ENCODE assay signal across 15 cellular contexts in the genomic region with DNA sequence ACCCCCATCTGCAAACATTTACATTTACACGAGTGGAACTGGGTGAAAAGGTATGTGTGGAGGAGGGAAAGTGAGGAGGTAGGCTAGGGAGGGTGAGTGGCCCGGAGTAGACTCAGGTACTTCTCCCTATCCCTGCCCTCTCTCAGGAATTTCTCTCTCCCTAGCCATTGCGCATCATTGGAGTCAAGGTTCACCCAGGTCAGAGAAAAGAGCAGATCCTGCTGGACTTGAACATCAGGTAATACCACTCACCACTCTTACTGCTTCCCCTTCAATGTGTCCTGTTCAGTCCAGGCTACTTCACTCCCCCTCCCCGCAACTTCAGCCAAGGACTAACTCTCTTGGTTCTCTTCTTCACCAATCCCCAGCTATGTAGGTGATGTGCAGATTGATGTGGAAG. TPM values are rescaled to one million over a fixed set of nuclear protein-coding genes. Genes with fewer than 3 reads are reported as not detected.
DNase-seq lines count a peak whose midpoint lies in the region; ATAC-seq, FAIRE-seq and TF ChIP-seq lines count a peak whose summit lies in the region.
"Had no signal": no experiment of that assay in that cellular context is flagged by ENCODE, and none has a peak within 500 bp of the region (broad histone marks: within the 10 kb centered on the region; RNA-seq: fewer than 3 reads in every experiment).

No MANE protein-coding gene starts in this region.

- intact Hi-C loops in naive thymus-derived CD4-positive, alpha-beta T cell (cut with micrococcal nuclease), result no loop called here

- no peak for DNase-seq in activated naive CD4-positive, alpha-beta T cell (lab: John Stamatoyannopoulos, UW)
- no peak for DNase-seq in activated CD8-positive, alpha-beta T cell treated with anti-CD3 and anti-CD28 coated beads, Interleukin-2, amount 10 ng/mL, durations not matched to agents 7 days and 5 days
- no peak for DNase-seq in naive thymus-derived CD4-positive, alpha-beta T cell
- DNase-seq in type B pancreatic cell (ENCODE audit: extremely low spot score, unreplicated experiment) (no peak), HTR-8/SVneo (ENCODE audit: insufficient read length, low spot score) (no peak)
- DNase-seq: KBM-7, left ventricle myocardium inferior, NCI-H1436, NCI-H69, nucleus accumbens, Right ventricle myocardium superior had no signal

- no peak for FAIRE-seq in HTR-8/SVneo (lab: Jason Lieb, UNC)
- FAIRE-seq: GM12878 had no signal

- peaks cover 70% of the 10 kb centered on the region for H3K4me1 Mint-ChIP-seq in activated naive CD4-positive, alpha-beta T cell treated with anti-CD3 and anti-CD28 coated beads, Interleukin-2, amount 50 U/mL, for 24 hours
- H3K4me1 Mint-ChIP-seq in activated CD8-positive, alpha-beta T cell treated with anti-CD3 and anti-CD28 coated beads, Interleukin-2, amount 10 ng/mL, durations not matched to agents 7 days and 5 days (ENCODE audit: low read depth), result peaks cover 63% of the 10 kb centered on the region
- H3K4me1 Mint-ChIP-seq in naive thymus-derived CD4-positive, alpha-beta T cell, result peaks cover 40 to 70% (median 66%) of the 10 kb centered on the region in 7 donors
- peaks cover 34% of the 10 kb centered on the region for H3K4me1 Mint-ChIP-seq in type B pancreatic cell (ENCODE audit: unreplicated experiment)

- peak overlapping the region; percentile 84 for H3K27ac ChIP-seq in naive thymus-derived CD4-positive, alpha-beta T cell (ENCODE audit: low read depth, low read length)
- H3K27ac ChIP-seq: left ventricle myocardium inferior had no signal

- no peaks in the 10 kb centered on the region for H3K9me3 Mint-ChIP-seq in activated naive CD4-positive, alpha-beta T cell treated with anti-CD3 and anti-CD28 coated beads, Interleukin-2, amount 50 U/mL, for 24 hours
- H3K9me3 Mint-ChIP-seq in activated CD8-positive, alpha-beta T cell treated with anti-CD3 and anti-CD28 coated beads, Interleukin-2, amount 10 ng/mL, durations not matched to agents 7 days and 5 days (ENCODE audit: insufficient read depth), result no peaks in the 10 kb centered on the region
- peaks cover 0 to 8% (median 0%) of the 10 kb centered on the region in 11 donors for H3K9me3 Mint-ChIP-seq in naive thymus-derived CD4-positive, alpha-beta T cell
- no peaks in the 10 kb centered on the region for H3K9me3 Mint-ChIP-seq in type B pancreatic cell

- H3K4me1 ChIP-seq in naive thymus-derived CD4-positive, alpha-beta T cell (ENCODE audit: control insufficient read depth in 2 of 2, insufficient read depth in 2 of 2, low read length in 2 of 2), result peaks cover 35 to 46% of the 10 kb centered on the region in 2 donors

- CTCF ChIA-PET in activated CD8-positive, alpha-beta T cell treated with anti-CD3 and anti-CD28 coated beads, Interleukin-2, amount 10 ng/mL, durations not matched to agents 7 days and 5 days (lab: Charles Lee), result interaction anchor here (1.4 to 9.3 kb wide), 2 partner anchors 12 to 59 kb away, joined by 4 to 148 read pairs; a partner anchor contains a TSS
- CTCF ChIA-PET in naive thymus-derived CD4-positive, alpha-beta T cell (lab: Charles Lee), result interaction anchor here (0.6 to 1.5 kb wide), 3 partner anchors 14 to 58 kb away, joined by 3 to 10 read pairs (median 7); a partner anchor contains a TSS

- no peak for ATAC-seq in activated CD8-positive, alpha-beta T cell treated with anti-CD3 and anti-CD28 coated beads, Interleukin-2, amount 10 ng/mL, durations not matched to agents 7 days and 5 days
- no peak for ATAC-seq in naive thymus-derived CD4-positive, alpha-beta T cell
- ATAC-seq in HG03025 (IDR thresholded peaks at IDR 0.05; ENCODE audit: low FRiP score, unreplicated experiment) (no peak), GM21390 (IDR thresholded peaks at IDR 0.05; ENCODE audit: unreplicated experiment) (no peak)
- ATAC-seq: GM12878 had no signal

- H3K36me3 Mint-ChIP-seq in activated naive CD4-positive, alpha-beta T cell treated with anti-CD3 and anti-CD28 coated beads, Interleukin-2, amount 50 U/mL, for 24 hours, result peaks cover 14% of the 10 kb centered on the region
- H3K36me3 Mint-ChIP-seq in activated CD8-positive, alpha-beta T cell treated with anti-CD3 and anti-CD28 coated beads, Interleukin-2, amount 10 ng/mL, durations not matched to agents 7 days and 5 days (ENCODE audit: low read depth), result peaks cover 65% of the 10 kb centered on the region
- peaks cover 10 to 49% (median 38%) of the 10 kb centered on the region in 5 donors for H3K36me3 Mint-ChIP-seq in naive thymus-derived CD4-positive, alpha-beta T cell
- peaks cover 23% of the 10 kb centered on the region for H3K36me3 Mint-ChIP-seq in type B pancreatic cell

- POLR2A ChIA-PET in activated CD8-positive, alpha-beta T cell treated with anti-CD3 and anti-CD28 coated beads, Interleukin-2, amount 10 ng/mL, durations not matched to agents 7 days and 5 days (lab: Charles Lee), result interaction anchor here (1.0 to 8.7 kb wide), 2 partner anchors 30 to 35 kb away, joined by 4 to 77 read pairs; a partner anchor contains a TSS
- POLR2A ChIA-PET in naive thymus-derived CD4-positive, alpha-beta T cell (lab: Charles Lee), result interaction anchor here (1.0 to 13.1 kb wide), 7 partner anchors 13 to 205 kb away, joined by 3 to 192 read pairs (median 6); a partner anchor contains a TSS

- H3K4me3 ChIP-seq in naive thymus-derived CD4-positive, alpha-beta T cell (ENCODE audit: low read length), result peak overlapping the region; percentile 77

- peak overlapping the region; percentile 83 for H3K27ac Mint-ChIP-seq in activated naive CD4-positive, alpha-beta T cell treated with anti-CD3 and anti-CD28 coated beads, Interleukin-2, amount 50 U/mL, for 24 hours
- H3K27ac Mint-ChIP-seq in activated CD8-positive, alpha-beta T cell treated with anti-CD3 and anti-CD28 coated beads, Interleukin-2, amount 10 ng/mL, durations not matched to agents 7 days and 5 days, result peak overlapping the region; percentile 91
- peak overlapping the region; percentile 49 to 97 (median 90) for H3K27ac Mint-ChIP-seq in naive thymus-derived CD4-positive, alpha-beta T cell
- no peak overlapping the region for H3K27ac Mint-ChIP-seq in type B pancreatic cell

- H3K27me3 ChIP-seq in naive thymus-derived CD4-positive, alpha-beta T cell (ENCODE audit: control insufficient read depth in 2 of 2, insufficient read depth in 2 of 2, low read length in 2 of 2), result no peaks in the 10 kb centered on the region

- H3K36me3 ChIP-seq in naive thymus-derived CD4-positive, alpha-beta T cell (ENCODE audit: control insufficient read depth in 2 of 3, insufficient read depth in 3 of 3, low read length in 3 of 3), result peaks cover 39 to 62% (median 46%) of the 10 kb centered on the region in 3 experiments

- no peak for TF ChIP-seq CTCF in type B pancreatic cell (conservative IDR thresholded peaks at IDR 0.05)

- no peaks in the 10 kb centered on the region for H3K27me3 Mint-ChIP-seq in activated naive CD4-positive, alpha-beta T cell treated with anti-CD3 and anti-CD28 coated beads, Interleukin-2, amount 50 U/mL, for 24 hours
- H3K27me3 Mint-ChIP-seq in activated CD8-positive, alpha-beta T cell treated with anti-CD3 and anti-CD28 coated beads, Interleukin-2, amount 10 ng/mL, durations not matched to agents 7 days and 5 days (ENCODE audit: low read depth), result no peaks in the 10 kb centered on the region
- no peaks in the 10 kb centered on the region for H3K27me3 Mint-ChIP-seq in naive thymus-derived CD4-positive, alpha-beta T cell
- H3K27me3 Mint-ChIP-seq in type B pancreatic cell, result no peaks in the 10 kb centered on the region

- no peaks in the 10 kb centered on the region for H3K9me3 ChIP-seq in naive thymus-derived CD4-positive, alpha-beta T cell (ENCODE audit: control insufficient read depth in 2 of 3, low read length in 3 of 3)
- H3K9me3 ChIP-seq: left ventricle myocardium inferior had no signal

- peak overlapping the region; percentile 3 for H3K4me3 Mint-ChIP-seq in activated naive CD4-positive, alpha-beta T cell treated with anti-CD3 and anti-CD28 coated beads, Interleukin-2, amount 50 U/mL, for 24 hours
- peak overlapping the region; percentile 88 for H3K4me3 Mint-ChIP-seq in activated CD8-positive, alpha-beta T cell treated with anti-CD3 and anti-CD28 coated beads, Interleukin-2, amount 10 ng/mL, durations not matched to agents 7 days and 5 days
- H3K4me3 Mint-ChIP-seq in naive thymus-derived CD4-positive, alpha-beta T cell, result peak overlapping the region; percentile 95 to 100 (median 98)
- peak overlapping the region; percentile 86 for H3K4me3 Mint-ChIP-seq in type B pancreatic cell

RNA-seq across cellular contexts. Expression of a gene that starts 2.8 kb away (rescaled TPM):
- total RNA-seq in activated CD8-positive, alpha-beta T cell treated with anti-CD3 and anti-CD28 coated beads, Interleukin-2, amount 10 ng/mL, durations not matched to agents 7 days and 5 days, result 100 to 1,000 TPM; 317 to 333 TPM
- total RNA-seq in naive thymus-derived CD4-positive, alpha-beta T cell, result 100 to 1,000 TPM; 121 to 300 (median 221) TPM
- 100 to 1,000 TPM; 282 to 353 TPM for polyA plus RNA-seq in naive thymus-derived CD4-positive, alpha-beta T cell
- total RNA-seq in type B pancreatic cell (ENCODE audit: low replicate concordance), result 81.4 and 96.3 TPM in 2 replicates

RNA-seq across cellular contexts. Expression of a gene that starts 12.8 kb away (rescaled TPM):
- total RNA-seq in activated CD8-positive, alpha-beta T cell treated with anti-CD3 and anti-CD28 coated beads, Interleukin-2, amount 10 ng/mL, durations not matched to agents 7 days and 5 days, result 10 to 100 TPM in 1 of 2 experiments, 1 to 10 TPM in 1; 9.1 to 10.6 TPM
- total RNA-seq in naive thymus-derived CD4-positive, alpha-beta T cell, result 10 to 100 TPM in 3 of 5 experiments, 1 to 10 TPM in 2; 7.8 to 16.3 (median 13.3) TPM
- polyA plus RNA-seq in naive thymus-derived CD4-positive, alpha-beta T cell, result 1 to 10 TPM; 2.4 to 4.1 TPM
- total RNA-seq in type B pancreatic cell (ENCODE audit: low replicate concordance), result 11.6 and 12.1 TPM in 2 replicates

RNA-seq across cellular contexts. Expression of a gene that starts 14.4 kb away (rescaled TPM):
- 1,000 to 10,000 TPM; 3,845 to 4,046 TPM for total RNA-seq in activated CD8-positive, alpha-beta T cell treated with anti-CD3 and anti-CD28 coated beads, Interleukin-2, amount 10 ng/mL, durations not matched to agents 7 days and 5 days
- 1,000 to 10,000 TPM; 3,787 to 6,048 (median 5,952) TPM for total RNA-seq in naive thymus-derived CD4-positive, alpha-beta T cell
- polyA plus RNA-seq in naive thymus-derived CD4-positive, alpha-beta T cell, result over 10,000 TPM in 1 of 2 donors, 1,000 to 10,000 TPM in 1; 6,745 to 10,251 TPM
- 4,566 and 4,714 TPM in 2 replicates for total RNA-seq in type B pancreatic cell (ENCODE audit: low replicate concordance)

RNA-seq across cellular contexts. Expression of a gene that starts 21.5 kb away (rescaled TPM):
- total RNA-seq in activated CD8-positive, alpha-beta T cell treated with anti-CD3 and anti-CD28 coated beads, Interleukin-2, amount 10 ng/mL, durations not matched to agents 7 days and 5 days, result 10 to 100 TPM; 60.0 to 60.7 TPM
- 10 to 100 TPM in 2 of 5 experiments, 1 to 10 TPM in 3; 3.7 to 60.3 (median 8.9) TPM for total RNA-seq in naive thymus-derived CD4-positive, alpha-beta T cell
- polyA plus RNA-seq in naive thymus-derived CD4-positive, alpha-beta T cell, result 1 to 10 TPM; 5.6 to 6.7 TPM
- total RNA-seq in type B pancreatic cell (ENCODE audit: low replicate concordance), result 66.2 and 161 TPM in 2 replicates

RNA-seq across cellular contexts. Expression of a gene that starts 26.5 kb away (rescaled TPM):
- total RNA-seq in activated CD8-positive, alpha-beta T cell treated with anti-CD3 and anti-CD28 coated beads, Interleukin-2, amount 10 ng/mL, durations not matched to agents 7 days and 5 days, result 100 to 1,000 TPM; 316 to 323 TPM
- 100 to 1,000 TPM in 3 of 5 experiments, 10 to 100 TPM in 2; 61.7 to 254 (median 109) TPM for total RNA-seq in naive thymus-derived CD4-positive, alpha-beta T cell
- polyA plus RNA-seq in naive thymus-derived CD4-positive, alpha-beta T cell, result 100 to 1,000 TPM; 216 to 218 TPM
- total RNA-seq in type B pancreatic cell (ENCODE audit: low replicate concordance), result 115 and 141 TPM in 2 replicates

Comparison
In these comparisons a context has a peak if more than half of its experiments do, and no peak if none do; other contexts are left out.
1. H3K4me3 Mint-ChIP-seq: peak in every context shown above with its lines; median percentile 98 in naive thymus-derived CD4-positive, alpha-beta T cell; 88 in activated CD8-positive, alpha-beta T cell treated with anti-CD3 and anti-CD28 coated beads, Interleukin-2, amount 10 ng/mL, durations not matched to agents 7 days and 5 days; 86 in type B pancreatic cell; 3 in activated naive CD4-positive, alpha-beta T cell treated with anti-CD3 and anti-CD28 coated beads, Interleukin-2, amount 50 U/mL, for 24 hours.